Comparison of ENCODE assay signal across 11 cellular contexts in the genomic region with DNA sequence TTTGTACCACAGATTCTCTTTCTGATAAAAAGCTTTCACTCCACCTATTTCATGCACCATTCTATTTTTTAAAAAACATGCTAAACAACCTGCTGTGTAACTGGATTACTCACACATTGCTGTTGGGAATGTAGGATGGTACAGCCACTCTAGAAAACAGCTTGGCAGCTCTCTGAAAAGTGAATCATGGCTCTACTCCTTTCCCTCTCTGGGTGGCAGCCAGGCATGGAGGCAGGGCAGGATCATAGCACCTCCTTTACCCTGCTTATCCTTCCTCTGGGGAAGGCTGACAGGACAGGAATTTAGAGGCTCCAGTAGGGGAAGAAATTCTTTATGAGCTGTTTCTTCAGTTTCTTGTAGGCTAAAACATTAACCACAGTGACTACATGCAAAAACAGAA. TPM values are rescaled to one million over a fixed set of nuclear protein-coding genes. Genes with fewer than 3 reads are reported as not detected.
DNase-seq lines count a peak whose midpoint lies in the region; ATAC-seq and TF ChIP-seq lines count a peak whose summit lies in the region.
"Had no signal": no experiment of that assay in that cellular context is flagged by ENCODE, and none has a peak within 500 bp of the region (broad histone marks: within the 10 kb centered on the region; RNA-seq: fewer than 3 reads in every experiment).

No MANE protein-coding gene starts in this region.

- peak overlapping the region in 1 of 3 experiments; percentile 1 for H3K4me3 Mint-ChIP-seq in nephron

- no peak overlapping the region for H2AFZ ChIP-seq in fibroblast of lung (ENCODE audit: low read length)

- H3K9me3 Mint-ChIP-seq in nephron: no peaks in the 10 kb centered on the region

- H3K4me3 ChIP-seq in MG63 (no peak overlapping the region), fibroblast of lung (replicated peaks in 1 of 4; ENCODE audit: control extremely low read depth in 1 of 4, insufficient read depth in 1 of 4, low read depth in 3 of 4, low read length in 4 of 4) (no peak overlapping the region)
- H3K4me3 ChIP-seq: thoracic aorta had no signal

- H3K36me3 Mint-ChIP-seq in nephron (ENCODE audit: low read depth): peaks cover 1% of the 10 kb centered on the region

- no peak overlapping the region for H3K27ac ChIP-seq in fibroblast of lung (ENCODE audit: insufficient read depth, low read length)
- H3K27ac ChIP-seq: thoracic aorta had no signal

- H3K4me2 ChIP-seq in fibroblast of lung (ENCODE audit: extremely low read depth, insufficient read depth, low read length): peak overlapping the region; percentile 35
- H3K4me2 ChIP-seq: SK-N-SH had no signal

- H3K9me3 ChIP-seq in MG63 (no peaks in the 10 kb centered on the region), fibroblast of lung (ENCODE audit: control insufficient read depth, insufficient read depth, low read depth, low read length) (no peaks in the 10 kb centered on the region)
- H3K9me3 ChIP-seq: SK-N-SH, thoracic aorta had no signal

- no peak overlapping the region for H3K9ac ChIP-seq in fibroblast of lung (ENCODE audit: insufficient read depth, low read length)
- H3K9ac ChIP-seq: SK-N-SH had no signal

- no peaks in the 10 kb centered on the region; the same call in 1 of the 2 replicates for H3K36me3 ChIP-seq in MG63
- H3K36me3 ChIP-seq in fibroblast of lung (ENCODE audit: control insufficient read depth, insufficient read depth, low read length): no peaks in the 10 kb centered on the region
- H3K36me3 ChIP-seq: thoracic aorta had no signal

- H4K20me1 ChIP-seq in fibroblast of lung (ENCODE audit: control insufficient read depth, extremely low read depth, insufficient read depth, low read length): no peaks in the 10 kb centered on the region

- no peaks in the 10 kb centered on the region for H3K27me3 ChIP-seq in MG63
- H3K27me3 ChIP-seq in fibroblast of lung (ENCODE audit: control insufficient read depth, insufficient read depth, low read length): no peaks in the 10 kb centered on the region

- peak overlapping the region; percentile 61 to 78 (median 76) for H3K27ac Mint-ChIP-seq in nephron

- DNase-seq in Caki2 (ENCODE audit: low read depth) (peak; percentile 82), MG63 (peak; percentile 96), fibroblast of lung (ENCODE audit: low read depth in 2 of 2) (peak; percentile 80 to 88), NCI-H82 (lab: John Stamatoyannopoulos, UW) (no peak)
- no peak for DNase-seq in activated CD4-positive, CD25-positive, alpha-beta regulatory T cell treated with anti-CD3 and anti-CD28 coated beads, Interleukin-2, amount 50 U/mL, for 72 hours
- DNase-seq: cortex of kidney, SK-N-SH had no signal

- no peaks in the 10 kb centered on the region for H3K79me2 ChIP-seq in fibroblast of lung (ENCODE audit: control insufficient read depth, insufficient read depth, low read length)

- H3K4me1 ChIP-seq in fibroblast of lung (ENCODE audit: control insufficient read depth, extremely low read depth, insufficient read depth, low read length): peaks cover 6% of the 10 kb centered on the region

- in situ Hi-C loops in Caki2 (cut with HindIII; ENCODE audit: low pct_unique_long_range_greater_than_20kb, low sequenced_read_pairs): no loop called here

- ATAC-seq in GM18520 (IDR thresholded peaks at IDR 0.05; ENCODE audit: unreplicated experiment) (no peak), HG03565 (IDR thresholded peaks at IDR 0.05; ENCODE audit: unreplicated experiment) (no peak)

- H3K4me1 Mint-ChIP-seq in nephron: peaks cover 22% of the 10 kb centered on the region

- TF ChIP-seq CTCF in fibroblast of lung (conservative IDR thresholded peaks at IDR 0.05 in 1 of 2, IDR thresholded peaks at IDR 0.05 in 1 of 2; ENCODE audit: low read depth in 1 of 2, low read length in 2 of 2): no peak
- TF ChIP-seq CTCF in nephron (IDR thresholded peaks at IDR 0.05; ENCODE audit: unreplicated experiment in 3 of 3): no peak

- no peaks in the 10 kb centered on the region for H3K27me3 Mint-ChIP-seq in nephron (ENCODE audit: low read depth)

RNA-seq across cellular contexts. Expression of gene VNN2, which starts 6.7 kb away (rescaled TPM):
- not detected in 2 replicates for total RNA-seq in Caki2 (2014; rRNA removed; shearing (Covaris generic); ENCODE audit: low replicate concordance)
- total RNA-seq in MG63 (2014; rRNA removed; shearing (Covaris generic); ENCODE audit: low replicate concordance): not detected in 2 replicates
- total RNA-seq in fibroblast of lung: under 0.01 and 0.33 TPM in 2 replicates
- polyA plus RNA-seq in fibroblast of lung: 0.06 and 0.42 TPM in 2 replicates
- polyA plus RNA-seq in fibroblast of lung (2012): 0.07 and 0.44 TPM in 2 replicates
- not detected in 2 replicates for polyA minus RNA-seq in fibroblast of lung (ENCODE audit: low replicate concordance)
- polyA plus RNA-seq: SK-N-SH had no signal

RNA-seq across cellular contexts. Expression of gene SLC18B1, which starts 34.1 kb away (rescaled TPM):
- total RNA-seq in Caki2 (2014; rRNA removed; shearing (Covaris generic); ENCODE audit: low replicate concordance): 11.7 and 15.5 TPM in 2 replicates
- total RNA-seq in MG63 (2014; rRNA removed; shearing (Covaris generic); ENCODE audit: low replicate concordance): 7.3 and 34.0 TPM in 2 replicates
- total RNA-seq in fibroblast of lung: 7.2 and 8.1 TPM in 2 replicates
- 4.9 and 5.9 TPM in 2 replicates for polyA plus RNA-seq in fibroblast of lung
- polyA plus RNA-seq in fibroblast of lung (2012): 2.9 and 3.0 TPM in 2 replicates
- 1.4 TPM in 2 replicates for polyA minus RNA-seq in fibroblast of lung (ENCODE audit: low replicate concordance)

RNA-seq across cellular contexts. Expression of gene RPS12, which starts 50.0 kb away (rescaled TPM):
- total RNA-seq in Caki2 (2014; rRNA removed; shearing (Covaris generic); ENCODE audit: low replicate concordance): 1,252 and 1,375 TPM in 2 replicates
- 1,680 and 1,976 TPM in 2 replicates for total RNA-seq in MG63 (2014; rRNA removed; shearing (Covaris generic); ENCODE audit: low replicate concordance)
- 1,467 and 1,811 TPM in 2 replicates for total RNA-seq in fibroblast of lung
- 3,327 and 3,609 TPM in 2 replicates for polyA plus RNA-seq in fibroblast of lung
- polyA plus RNA-seq in fibroblast of lung (2012): 3,229 and 3,256 TPM in 2 replicates
- polyA minus RNA-seq in fibroblast of lung (ENCODE audit: low replicate concordance): 1,163 and 1,270 TPM in 2 replicates

RNA-seq across cellular contexts. Expression of gene VNN1, which starts 50.5 kb away (rescaled TPM):
- not detected in 2 replicates for total RNA-seq in Caki2 (2014; rRNA removed; shearing (Covaris generic); ENCODE audit: low replicate concordance)
- total RNA-seq in MG63 (2014; rRNA removed; shearing (Covaris generic); ENCODE audit: low replicate concordance): 1.1 TPM in 1 of 2 replicates, not detected in the other
- total RNA-seq in fibroblast of lung: not detected in 2 replicates
- not detected in 2 replicates for polyA plus RNA-seq in fibroblast of lung
- polyA plus RNA-seq in fibroblast of lung (2012): not detected in 2 replicates
- polyA minus RNA-seq in fibroblast of lung (ENCODE audit: low replicate concordance): not detected in 2 replicates
- polyA plus RNA-seq: SK-N-SH had no signal

Comparison
In these comparisons a context has a peak if more than half of its experiments do, and no peak if none do; other contexts are left out.
1. DNase-seq: peak in Caki2 (single experiment), MG63 (single experiment) and fibroblast of lung (2 of 2); none in NCI-H82 (single experiment) and activated CD4-positive, CD25-positive, alpha-beta regulatory T cell treated with anti-CD3 and anti-CD28 coated beads, Interleukin-2, amount 50 U/mL, for 72 hours (single experiment).